ENCODE assay signal across 27 cellular contexts in genomic region chrX:84216406-84216805, GRCh38. TPM values are rescaled to one million over a fixed set of nuclear protein-coding genes. Genes with fewer than 3 reads are reported as not detected.
DNase-seq lines count a peak whose midpoint lies in the region; ATAC-seq and TF ChIP-seq lines count a peak whose summit lies in the region.
"Had no signal": no experiment of that assay in that cellular context is flagged by ENCODE, and none has a peak within 500 bp of the region (broad histone marks: within the 10 kb centered on the region; RNA-seq: fewer than 3 reads in every experiment).

No MANE protein-coding gene starts in this region.

- H3K9me3 Mint-ChIP-seq in neural progenitor cell, result peaks cover 6% of the 10 kb centered on the region

- in situ Hi-C loops in gastrocnemius medialis (cut with MboI; ENCODE audit: low sequenced_read_pairs in 4 of 4), result no loop called here

- no peak overlapping the region for H3K27ac Mint-ChIP-seq in neural progenitor cell
- H3K27ac Mint-ChIP-seq: activated naive CD4-positive, alpha-beta T cell treated with anti-CD3 and anti-CD28 coated beads, Interleukin-2, amount 50 U/mL, for 24 hours; CD14-positive monocyte; naive thymus-derived CD8-positive, alpha-beta T cell; T-helper 17 cell had no signal

- H3K27me3 ChIP-seq in neural progenitor cell (no peaks in the 10 kb centered on the region), gastrocnemius medialis (no peaks in the 10 kb centered on the region)
- H3K27me3 ChIP-seq: testis had no signal

- peaks cover 2% of the 10 kb centered on the region for H3K4me1 Mint-ChIP-seq in neural progenitor cell
- H3K4me1 Mint-ChIP-seq: activated naive CD4-positive, alpha-beta T cell treated with anti-CD3 and anti-CD28 coated beads, Interleukin-2, amount 50 U/mL, for 24 hours; CD14-positive monocyte; naive thymus-derived CD8-positive, alpha-beta T cell; T-helper 17 cell had no signal

- H3K36me3 ChIP-seq in neural progenitor cell (no peaks in the 10 kb centered on the region), gastrocnemius medialis (no peaks in the 10 kb centered on the region)
- H3K36me3 ChIP-seq: breast epithelium had no signal

- peaks cover 8% of the 10 kb centered on the region for H3K9me3 ChIP-seq in neural progenitor cell (ENCODE audit: low read depth)
- H3K9me3 ChIP-seq in gastrocnemius medialis, result no peaks in the 10 kb centered on the region
- H3K9me3 ChIP-seq: testis had no signal

- H3F3A ChIP-seq in neural progenitor cell (ENCODE audit: low read depth), result no peaks in the 10 kb centered on the region

- H3K27me3 Mint-ChIP-seq in neural progenitor cell (ENCODE audit: insufficient read depth, low read depth), result no peaks in the 10 kb centered on the region
- H3K27me3 Mint-ChIP-seq: activated naive CD4-positive, alpha-beta T cell treated with anti-CD3 and anti-CD28 coated beads, Interleukin-2, amount 50 U/mL, for 24 hours; naive thymus-derived CD8-positive, alpha-beta T cell; T-helper 17 cell had no signal

- H3K79me2 ChIP-seq in neural progenitor cell (ENCODE audit: low read depth), result no peaks in the 10 kb centered on the region

- no peak for TF ChIP-seq CTCF in neural progenitor cell (IDR thresholded peaks at IDR 0.05)
- no peak for TF ChIP-seq CTCF in gastrocnemius medialis (IDR thresholded peaks at IDR 0.05 in 4 of 5, conservative IDR thresholded peaks at IDR 0.05 in 1 of 5)

- TF ChIP-seq POLR2A in gastrocnemius medialis (IDR thresholded peaks at IDR 0.05), result no peak

- H3K4me3 Mint-ChIP-seq in neural progenitor cell, result no peak overlapping the region
- H3K4me3 Mint-ChIP-seq: activated naive CD4-positive, alpha-beta T cell treated with anti-CD3 and anti-CD28 coated beads, Interleukin-2, amount 50 U/mL, for 24 hours; CD14-positive monocyte; naive thymus-derived CD8-positive, alpha-beta T cell; T-helper 17 cell had no signal

- no peaks in the 10 kb centered on the region for H3K36me3 Mint-ChIP-seq in neural progenitor cell
- H3K36me3 Mint-ChIP-seq: activated naive CD4-positive, alpha-beta T cell treated with anti-CD3 and anti-CD28 coated beads, Interleukin-2, amount 50 U/mL, for 24 hours; CD14-positive monocyte had no signal

- peaks cover 27% of the 10 kb centered on the region for H3K4me1 ChIP-seq in neural progenitor cell
- H3K4me1 ChIP-seq in gastrocnemius medialis, result no peaks in the 10 kb centered on the region
- H3K4me1 ChIP-seq: breast epithelium, testis had no signal

- H3K27ac ChIP-seq in neural progenitor cell (no peak overlapping the region), gastrocnemius medialis (no peak overlapping the region)
- H3K27ac ChIP-seq: breast epithelium, epithelial cell of prostate, testis had no signal

- ATAC-seq in GM18519 (IDR thresholded peaks at IDR 0.05; ENCODE audit: low FRiP score, unreplicated experiment) (no peak), gastrocnemius medialis (no peak)
- ATAC-seq: activated CD4-positive, CD25-positive, alpha-beta regulatory T cell treated with anti-CD3 and anti-CD28 coated beads, Interleukin-2, amount 50 U/mL, for 24 hours; naive thymus-derived CD8-positive, alpha-beta T cell; SK-N-SH treated with all-trans-retinoic acid at 6 μM for 48 hours; stimulated activated naive CD8-positive, alpha-beta T cell treated with anti-CD3 and anti-CD28 coated beads, Interleukin-15, Interleukin-2, amounts not matched to agents 100 U/mL and 50 U/mL, for 24 hours; T-helper 17 cell had no signal

- H3K4me2 ChIP-seq in neural progenitor cell, result peak overlapping the region; percentile 49

- no peak overlapping the region for H3K9ac ChIP-seq in neural progenitor cell

- intact Hi-C loops in gastrocnemius medialis (cut with DNase I; ENCODE audit: low total_unique reads), result no loop called here

- peak; percentile 4 for DNase-seq in NCI-H1092 treated with DMSO at 0.1 percent for 48 hours (lab: John Stamatoyannopoulos, UW)
- no peak for DNase-seq in NCI-H1092 (lab: John Stamatoyannopoulos, UW)
- peak; percentile 38 to 67 for DNase-seq in NCI-H2081 (lab: John Stamatoyannopoulos, UW)
- peak; percentile 25 for DNase-seq in NCI-H510A treated with DMSO at 0.1 percent for 48 hours (lab: John Stamatoyannopoulos, UW)
- DNase-seq in neural progenitor cell (ENCODE audit: low spot score), result no peak
- DNase-seq in stimulated activated naive CD4-positive, alpha-beta T cell treated with Interleukin-2 at 50 U/mL for 16 hours (lab: John Stamatoyannopoulos, UW), result no peak
- DNase-seq in gastrocnemius medialis, result no peak
- DNase-seq: 8988T; activated CD4-positive, alpha-beta T cell treated with anti-CD3 and anti-CD28 coated beads, Interleukin-2, amount 50 U/mL, for 48 hours; activated CD8-positive, alpha-beta memory T cell treated with anti-CD3 and anti-CD28 coated beads, Interleukin-2, amount 50 U/mL, for 4 hours; effector CD8-positive, alpha-beta T cell; glutamatergic neuron; GOT3; islet precursor cell; midbrain; naive thymus-derived CD8-positive, alpha-beta T cell; NCI-H446 treated with DMSO at 0.1 percent for 48 hours; stimulated activated naive CD8-positive, alpha-beta T cell treated with anti-CD3 and anti-CD28 coated beads, Interleukin-15, Interleukin-2, amounts not matched to agents 100 U/mL and 50 U/mL, for 24 hours; T-helper 17 cell; testis had no signal

- H3K4me3 ChIP-seq in neural progenitor cell (no peak overlapping the region), gastrocnemius medialis (no peak overlapping the region)
- H3K4me3 ChIP-seq: breast epithelium, testis had no signal

- no peaks in the 10 kb centered on the region for H4K20me1 ChIP-seq in neural progenitor cell (ENCODE audit: low read depth)

- no peak overlapping the region for H2AFZ ChIP-seq in neural progenitor cell (replicated peaks)

RNA-seq across cellular contexts. Expression of gene RPS6KA6, which starts 28.4 kb away (rescaled TPM):
- 14.1 and 20.0 TPM in 2 replicates for total RNA-seq in neural progenitor cell (ENCODE audit: low replicate concordance)
- under 1 TPM; 0.05 to 0.40 (median 0.20) TPM for total RNA-seq in gastrocnemius medialis

Comparison
In these comparisons a context has a peak if more than half of its experiments do, and no peak if none do; other contexts are left out.
1. DNase-seq: peak in NCI-H1092 treated with DMSO at 0.1 percent for 48 hours (single experiment), NCI-H2081 (2 of 2) and NCI-H510A treated with DMSO at 0.1 percent for 48 hours (single experiment); none in NCI-H1092 (single experiment), neural progenitor cell (single experiment), stimulated activated naive CD4-positive, alpha-beta T cell treated with Interleukin-2 at 50 U/mL for 16 hours (single experiment) and gastrocnemius medialis (0 of 2).
2. RNA of gene RPS6KA6, which starts 28.4 kb away (total RNA-seq): 14.1 to 20.0 TPM in neural progenitor cell; 0.05 to 0.40 TPM in gastrocnemius medialis; every median in the first group is over 10 times any median in the second.